9 cellular contexts compared by ENCODE assay signal in genomic region chr18:499351-500229, GRCh38. TPM values are rescaled to one million over a fixed set of nuclear protein-coding genes. Genes with fewer than 3 reads are reported as not detected.
A peak's percentile ranks its signal among the peaks of the same experiment; 100 is the strongest.
DNase-seq lines count a peak whose midpoint lies in the region; ATAC-seq, FAIRE-seq and TF ChIP-seq lines count a peak whose summit lies in the region.
"Had no signal": no experiment of that assay in that cellular context is flagged by ENCODE, and none has a peak within 500 bp of the region (broad histone marks: within the 10 kb centered on the region; RNA-seq: fewer than 3 reads in every experiment).

No MANE protein-coding gene starts in this region.

- H3K4me3 ChIP-seq in A549 (peak overlapping the region; percentile 41), dorsolateral prefrontal cortex (peak overlapping the region; percentile 11 to 77 (median 59)), muscle layer of duodenum (ENCODE audit: low read depth in 1 of 2, low read length in 2 of 2) (peak overlapping the region; percentile 59 to 71)

- TF ChIP-seq CTCF in A549 (IDR thresholded peaks at IDR 0.05) (no peak), dorsolateral prefrontal cortex (IDR thresholded peaks at IDR 0.05 in 54 of 56, conservative IDR thresholded peaks at IDR 0.05 in 2 of 56; ENCODE audit: low read depth in 1 of 56, partially characterized antibody in 56 of 56) (no peak)

- no peak for TF ChIP-seq EP300 in A549 (IDR thresholded peaks at IDR 0.05)

- TF ChIP-seq RAD21 in A549 (conservative IDR thresholded peaks at IDR 0.05 in 1 of 2, IDR thresholded peaks at IDR 0.05 in 1 of 2), result no peak

- intact Hi-C loops in dorsolateral prefrontal cortex (cut with DNase I), result loop anchor here in 1 of 2 donors (10.0 kb wide), 1 partner anchor 115 kb away; no protein-coding TSS in a partner anchor

- H3K4me1 ChIP-seq in A549 (peaks cover 8% of the 10 kb centered on the region; the same call in 1 of the 3 replicates), muscle layer of duodenum (ENCODE audit: control insufficient read depth in 1 of 2, insufficient read depth in 2 of 2, low read length in 2 of 2) (peaks cover 0 to 19% of the 10 kb centered on the region in 2 donors)

- TF ChIP-seq POLR2A in A549 (IDR thresholded peaks at IDR 0.05; ENCODE audit: low read length), result no peak

- CTCF ChIA-PET in A549 (lab: Yijun Ruan, JAX), result interaction anchor here (0.7 kb wide), 1 partner anchor 9 kb away, joined by 3 read pairs; no protein-coding TSS in a partner anchor

- peak in 1 of 2 experiments; percentile 57; a peak in 4 of 6 replicates for ATAC-seq in A549
- no peak for ATAC-seq in GM21723 (IDR thresholded peaks at IDR 0.05; ENCODE audit: unreplicated experiment)

- H3K36me3 ChIP-seq in muscle layer of duodenum (ENCODE audit: control insufficient read depth in 1 of 2, insufficient read depth in 2 of 2, low read length in 2 of 2), result no peaks in the 10 kb centered on the region

- WGBS in A549 (ENCODE audit: missing lambda C conversion rate), result 8% methylated on average over 39 of the region's 63 CpGs

- H3K27ac ChIP-seq in A549, result no peak overlapping the region
- peak overlapping the region in 14 of 59 donors; percentile 26 to 77 (median 36) for H3K27ac ChIP-seq in dorsolateral prefrontal cortex
- H3K27ac ChIP-seq in muscle layer of duodenum (ENCODE audit: low read length), result no peak overlapping the region

- H3K9me3 ChIP-seq in A549 (no peaks in the 10 kb centered on the region), muscle layer of duodenum (ENCODE audit: control insufficient read depth in 1 of 2, low read length in 2 of 2) (no peaks in the 10 kb centered on the region)

- DNase-seq in A549 (ENCODE audit: low read depth in 1 of 2, low spot score in 1 of 2), result peak in 1 of 2 experiments; percentile 19
- peak; percentile 56 for DNase-seq in HTR-8/SVneo (ENCODE audit: insufficient read length, low spot score)
- no peak for DNase-seq in dorsolateral prefrontal cortex
- DNase-seq in NCI-H1436 (lab: John Stamatoyannopoulos, UW), result no peak
- no peak for DNase-seq in cortex of kidney (lab: John Stamatoyannopoulos, UW)
- DNase-seq in GM19240 (ENCODE audit: insufficient read length, low spot score), result no peak

- H3K27me3 ChIP-seq in dorsolateral prefrontal cortex (peaks cover 0 to 51% (median 19%) of the 10 kb centered on the region in 45 donors), muscle layer of duodenum (ENCODE audit: low read depth, low read length) (peaks cover 8% of the 10 kb centered on the region)

- peak overlapping the region; percentile 81 for H3K4me2 ChIP-seq in A549

- FAIRE-seq in A549 (lab: Jason Lieb, UNC), result no peak
- FAIRE-seq in HTR-8/SVneo (lab: Jason Lieb, UNC), result no peak

- POLR2A ChIA-PET in A549 (lab: Yijun Ruan, JAX), result no interaction called here

TF ChIP-seq in A549, 52 proteins besides CTCF, POLR2A, EP300 and RAD21:
- TF ChIP-seq HDAC2 (IDR thresholded peaks at IDR 0.05) (0 out of 2 replicates have a peak, but pooled peaks have one; percentile 35), ZC3H11A (IDR thresholded peaks at IDR 0.05) (no peak), MAZ (IDR thresholded peaks at IDR 0.05; ENCODE audit: borderline replicate concordance, low read depth, low read length) (no peak), TP53 (CRISPR knock-in tag; IDR thresholded peaks at IDR 0.05) (no peak), ZFP36 (IDR thresholded peaks at IDR 0.05; ENCODE audit: borderline replicate concordance, partially characterized antibody) (no peak)

RNA-seq across cellular contexts. Expression of gene COLEC12, which starts 0.9 kb away (rescaled TPM):
- polyA plus RNA-seq in A549 (2011; rRNA removed) (not detected in 2 replicates), A549 (2017; fragmentation: RNase III; extraction: RNeasy Plus Mini Kit Qiagen cat#74134 plus additional on column Dnase treatment) (0.01 TPM in 1 of 3 replicates, not detected in the others)
- not detected in 2 replicates for polyA plus RNA-seq in A549 (2012; cell fraction: cytosol; rRNA removed)
- not detected in 2 replicates for polyA plus RNA-seq in A549 (2012; cell fraction: nucleus; rRNA removed)
- polyA minus RNA-seq in A549 (2011; rRNA and poly(A)+ RNA removed), result not detected in 2 replicates
- 10 to 100 TPM in 76 of 120 experiments, 1 to 10 TPM in 44; 5.5 to 34.4 (median 11.3) TPM for total RNA-seq in dorsolateral prefrontal cortex
- total RNA-seq: T-helper 1 cell treated with Interleukin-12 subunit alpha and Interleukin-12 subunit beta and Interleukin-4 antibody, amounts not matched to agents 30 ng/mL and 1 ng/mL, for 36 hours had no signal
